In genomic region chr1:46637444-46638083, GRCh38 we compare ENCODE assay signal across 19 cellular contexts. TPM values are rescaled to one million over a fixed set of nuclear protein-coding genes. Genes with fewer than 3 reads are reported as not detected.
DNase-seq lines count a peak whose midpoint lies in the region; ATAC-seq and TF ChIP-seq lines count a peak whose summit lies in the region.
"Had no signal": no experiment of that assay in that cellular context is flagged by ENCODE, and none has a peak within 500 bp of the region (broad histone marks: within the 10 kb centered on the region; RNA-seq: fewer than 3 reads in every experiment).

No MANE protein-coding gene starts in this region.

- intact Hi-C loops in heart right ventricle (cut with DNase I), result no loop called here

- no peak for TF ChIP-seq CTCF in 22Rv1 (IDR thresholded peaks at IDR 0.05)
- TF ChIP-seq CTCF in heart right ventricle (IDR thresholded peaks at IDR 0.05), result no peak
- no peak for TF ChIP-seq CTCF in WERI-Rb-1 (IDR thresholded peaks at IDR 0.05; ENCODE audit: low read depth, low read length)

- no peak overlapping the region for H3K4me3 ChIP-seq in heart right ventricle
- H3K4me3 ChIP-seq in skeletal muscle tissue (ENCODE audit: low read length in 3 of 3), result no peak overlapping the region
- H3K4me3 ChIP-seq in WERI-Rb-1 (ENCODE audit: low read depth, low read length), result no peak overlapping the region
- H3K4me3 ChIP-seq: GM12878, MG63, Peyer's patch had no signal

- H3K27ac ChIP-seq in 22Rv1, result peak overlapping the region; percentile 94
- H3K27ac ChIP-seq in heart right ventricle, result peak overlapping the region; percentile 38 to 87 (median 80)
- peak overlapping the region; percentile 36 for H3K27ac ChIP-seq in skeletal muscle tissue (ENCODE audit: low read depth, low read length)
- no peak overlapping the region for H3K27ac ChIP-seq in WERI-Rb-1

- H3K4me1 ChIP-seq in heart right ventricle, result peaks cover 0 to 40% (median 11%) of the 10 kb centered on the region in 9 donors
- peaks cover 9 to 11% (median 11%) of the 10 kb centered on the region in 3 donors for H3K4me1 ChIP-seq in skeletal muscle tissue (ENCODE audit: control insufficient read depth in 3 of 3, insufficient read depth in 3 of 3, low read length in 3 of 3)
- H3K4me1 ChIP-seq: Peyer's patch had no signal

- peak; percentile 71 to 90 (median 86) for ATAC-seq in heart right ventricle
- ATAC-seq: GM12878, HepG2 had no signal

- peaks cover 0 to 91% (median 30%) of the 10 kb centered on the region in 9 donors for H3K36me3 ChIP-seq in heart right ventricle
- peaks cover 23 to 44% (median 29%) of the 10 kb centered on the region in 3 donors for H3K36me3 ChIP-seq in skeletal muscle tissue (ENCODE audit: control insufficient read depth in 3 of 3, insufficient read depth in 3 of 3, low read length in 3 of 3)
- peaks cover 6% of the 10 kb centered on the region for H3K36me3 ChIP-seq in WERI-Rb-1

- H3K9ac ChIP-seq in skeletal muscle tissue (ENCODE audit: low read depth in 1 of 3, low read length in 3 of 3), result no peak overlapping the region

- DNase-seq in cerebellum (ENCODE audit: low spot score) (peak; percentile 40), heart right ventricle (no peak), iPS-NIHi7 (ENCODE audit: extremely low spot score) (no peak), activated T-cell treated with anti-CD3 and anti-CD28 coated beads for 4 hours (no peak), NCI-H1694 treated with DMSO at 0.1 percent for 48 hours (lab: John Stamatoyannopoulos, UW) (no peak), WERI-Rb-1 (no peak)
- DNase-seq: Calu3, H9, MG63, NCI-H1105 treated with DMSO at 0.1 percent for 48 hours, NCI-H1930, NCI-H2171, NCI-H446 treated with DMSO at 0.1 percent for 48 hours, NCI-H82, Peyer's patch had no signal

- H3K9me3 ChIP-seq in heart right ventricle (no peaks in the 10 kb centered on the region), skeletal muscle tissue (ENCODE audit: control insufficient read depth in 3 of 3, low read length in 3 of 3) (no peaks in the 10 kb centered on the region), WERI-Rb-1 (ENCODE audit: severe bottlenecking) (no peaks in the 10 kb centered on the region)
- H3K9me3 ChIP-seq: MG63, Peyer's patch had no signal

- WGBS in heart right ventricle, 2 donors, result 26 to 28% methylated on average over 2 of the region's 2 CpGs

- H3K27me3 ChIP-seq in heart right ventricle, result no peaks in the 10 kb centered on the region
- H3K27me3 ChIP-seq in skeletal muscle tissue (ENCODE audit: control insufficient read depth in 3 of 3, insufficient read depth in 3 of 3, low read length in 3 of 3), result no peaks in the 10 kb centered on the region
- H3K27me3 ChIP-seq in WERI-Rb-1 (ENCODE audit: insufficient read depth, low read depth, severe bottlenecking), result no peaks in the 10 kb centered on the region
- H3K27me3 ChIP-seq: MG63, Peyer's patch had no signal

RNA-seq across cellular contexts. Expression of gene MOB3C, which starts 21.0 kb away (rescaled TPM):
- total RNA-seq in cerebellum, result 5.2 TPM
- 10 to 100 TPM in 6 of 10 donors, 1 to 10 TPM in 4; 8.6 to 16.9 (median 12.2) TPM for total RNA-seq in heart right ventricle
- 1 to 10 TPM; 7.9 to 9.6 TPM for polyA plus RNA-seq in heart right ventricle
- 14.1 TPM for total RNA-seq in skeletal muscle tissue

RNA-seq across cellular contexts. Expression of gene ATPAF1, which starts 30.6 kb away (rescaled TPM):
- 32.7 TPM for total RNA-seq in cerebellum
- total RNA-seq in heart right ventricle, result 100 to 1,000 TPM; 157 to 271 (median 209) TPM
- polyA plus RNA-seq in heart right ventricle, result 100 to 1,000 TPM in 1 of 2 donors, 10 to 100 TPM in 1; 80.5 to 196 TPM
- total RNA-seq in skeletal muscle tissue, result 50.1 TPM

RNA-seq across cellular contexts. Expression of gene MKNK1, which starts 33.5 kb away (rescaled TPM):
- total RNA-seq in cerebellum (23.3 TPM), heart right ventricle (10 to 100 TPM; 32.2 to 50.6 (median 36.8) TPM), skeletal muscle tissue (20.4 TPM)
- 10 to 100 TPM; 22.4 to 43.1 TPM for polyA plus RNA-seq in heart right ventricle

RNA-seq across cellular contexts. Expression of gene TEX38, which starts 34.1 kb away (rescaled TPM):
- total RNA-seq in cerebellum (not detected), heart right ventricle (not detected), skeletal muscle tissue (not detected)
- not detected for polyA plus RNA-seq in heart right ventricle
- total RNA-seq: Calu3, GM12878, H9, HepG2, Peyer's patch had no signal
